ENCODE assay signal across 20 cellular contexts in genomic region chr9:113796651-113797426, GRCh38.
"Had no signal": no experiment of that assay in that cellular context is flagged by ENCODE, and none has a peak within 500 bp of the region (broad histone marks: within the 10 kb centered on the region; RNA-seq: fewer than 3 reads in every experiment).

No MANE protein-coding gene starts in this region.

- H3K27ac Mint-ChIP-seq: activated naive CD8-positive, alpha-beta T cell treated with anti-CD3 and anti-CD28 coated beads for 36 hours; naive B cell; T-cell; T-helper 2 cell treated with Interferon-gamma antibody and Interleukin-4, amounts not matched to agents 5 μg/mL and 100 μg/mL, for 36 hours had no signal

- H3K9me3 ChIP-seq: breast epithelium, heart right ventricle, left lung, prostate gland, spleen, thoracic aorta, upper lobe of left lung had no signal

- H3K4me3 ChIP-seq: breast epithelium, coronary artery, heart right ventricle, left lung, lung, prostate gland, spleen, thoracic aorta, upper lobe of left lung had no signal

- H3K9me3 Mint-ChIP-seq: activated naive CD8-positive, alpha-beta T cell treated with anti-CD3 and anti-CD28 coated beads for 36 hours; naive B cell; T-cell; T-helper 2 cell treated with Interferon-gamma antibody and Interleukin-4, amounts not matched to agents 5 μg/mL and 100 μg/mL, for 36 hours had no signal

- H3K36me3 ChIP-seq: breast epithelium, heart right ventricle, left lung, prostate gland, spleen, thoracic aorta, upper lobe of left lung had no signal

- H3K4me1 ChIP-seq: breast epithelium, heart right ventricle, left lung, prostate gland, spleen, upper lobe of left lung had no signal

- H3K27ac ChIP-seq: breast epithelium, coronary artery, heart right ventricle, left lung, prostate gland, spleen, thoracic aorta, upper lobe of left lung, VCaP had no signal

- ATAC-seq: heart right ventricle, left lung, T-cell had no signal

- H3K36me3 Mint-ChIP-seq: activated naive CD8-positive, alpha-beta T cell treated with anti-CD3 and anti-CD28 coated beads for 36 hours; naive B cell; T-cell had no signal

- H3K27me3 ChIP-seq: breast epithelium, left lung, spleen, upper lobe of left lung had no signal

- H3K4me1 Mint-ChIP-seq: activated naive CD8-positive, alpha-beta T cell treated with anti-CD3 and anti-CD28 coated beads for 36 hours; naive B cell; T-cell had no signal

- DNase-seq: activated CD8-positive, alpha-beta memory T cell treated with anti-CD3 and anti-CD28 coated beads for 24 hours; activated naive CD4-positive, alpha-beta T cell treated with Interleukin-2 at 50 U/mL for 16 hours; activated naive CD8-positive, alpha-beta T cell treated with anti-CD3 and anti-CD28 coated beads for 36 hours; activated T-cell treated with anti-CD3 and anti-CD28 coated beads, Interleukin-2, amount 50 U/mL, for 48 hours; cerebellar nuclear complex; heart right ventricle; left lung; naive B cell; spleen; stimulated activated CD4-positive, alpha-beta T cell treated with anti-CD3 and anti-CD28 coated beads, Interleukin-4, amount 100 ng/mL, for 24 hours; stimulated activated naive CD4-positive, alpha-beta T cell treated with Interleukin-2 at 50 U/mL for 16 hours; T-cell; upper lobe of left lung had no signal

- H3K4me3 Mint-ChIP-seq: activated naive CD8-positive, alpha-beta T cell treated with anti-CD3 and anti-CD28 coated beads for 36 hours; naive B cell; T-cell; T-helper 2 cell treated with Interferon-gamma antibody and Interleukin-4, amounts not matched to agents 5 μg/mL and 100 μg/mL, for 36 hours had no signal
